In genomic region chr2:100011272-100011711, GRCh38 we compare ENCODE assay signal across 11 cellular contexts.
DNase-seq lines count a peak whose midpoint lies in the region; ATAC-seq lines count a peak whose summit lies in the region.
"Had no signal": no experiment of that assay in that cellular context is flagged by ENCODE, and none has a peak within 500 bp of the region (broad histone marks: within the 10 kb centered on the region; RNA-seq: fewer than 3 reads in every experiment).

No MANE protein-coding gene starts in this region.

- DNase-seq in Daoy (ENCODE audit: low read depth) (peak; percentile 77), RPMI7951 (ENCODE audit: low read depth) (peak; percentile 75), fibroblast of peridontal ligament (ENCODE audit: extremely low read depth) (peak; percentile 96), renal cortical epithelial cell (ENCODE audit: low read depth) (peak; percentile 70), T-helper 1 cell (no peak)
- DNase-seq: amygdala, NCI-H774 had no signal

- ATAC-seq in HG03280 (IDR thresholded peaks at IDR 0.05; ENCODE audit: unreplicated experiment) (no peak), HG02885 (IDR thresholded peaks at IDR 0.05; ENCODE audit: poor library complexity, unreplicated experiment) (no peak), GM19328 (IDR thresholded peaks at IDR 0.05; ENCODE audit: unreplicated experiment) (no peak)
- ATAC-seq: stimulated activated memory B cell treated with anti-CD40 and anti-IgM and Interleukin-4, amounts not matched to agents 10 μg/mL and 1 μg/mL and 100 μg/mL, for 72 hours had no signal

Comparison
In these comparisons a context has a peak if more than half of its experiments do, and no peak if none do; other contexts are left out.
1. DNase-seq: peak in Daoy (single experiment), RPMI7951 (single experiment), fibroblast of peridontal ligament (single experiment) and renal cortical epithelial cell (single experiment); none in T-helper 1 cell (0 of 5).